Comparison of ENCODE assay signal across 14 cellular contexts in the genomic region with DNA sequence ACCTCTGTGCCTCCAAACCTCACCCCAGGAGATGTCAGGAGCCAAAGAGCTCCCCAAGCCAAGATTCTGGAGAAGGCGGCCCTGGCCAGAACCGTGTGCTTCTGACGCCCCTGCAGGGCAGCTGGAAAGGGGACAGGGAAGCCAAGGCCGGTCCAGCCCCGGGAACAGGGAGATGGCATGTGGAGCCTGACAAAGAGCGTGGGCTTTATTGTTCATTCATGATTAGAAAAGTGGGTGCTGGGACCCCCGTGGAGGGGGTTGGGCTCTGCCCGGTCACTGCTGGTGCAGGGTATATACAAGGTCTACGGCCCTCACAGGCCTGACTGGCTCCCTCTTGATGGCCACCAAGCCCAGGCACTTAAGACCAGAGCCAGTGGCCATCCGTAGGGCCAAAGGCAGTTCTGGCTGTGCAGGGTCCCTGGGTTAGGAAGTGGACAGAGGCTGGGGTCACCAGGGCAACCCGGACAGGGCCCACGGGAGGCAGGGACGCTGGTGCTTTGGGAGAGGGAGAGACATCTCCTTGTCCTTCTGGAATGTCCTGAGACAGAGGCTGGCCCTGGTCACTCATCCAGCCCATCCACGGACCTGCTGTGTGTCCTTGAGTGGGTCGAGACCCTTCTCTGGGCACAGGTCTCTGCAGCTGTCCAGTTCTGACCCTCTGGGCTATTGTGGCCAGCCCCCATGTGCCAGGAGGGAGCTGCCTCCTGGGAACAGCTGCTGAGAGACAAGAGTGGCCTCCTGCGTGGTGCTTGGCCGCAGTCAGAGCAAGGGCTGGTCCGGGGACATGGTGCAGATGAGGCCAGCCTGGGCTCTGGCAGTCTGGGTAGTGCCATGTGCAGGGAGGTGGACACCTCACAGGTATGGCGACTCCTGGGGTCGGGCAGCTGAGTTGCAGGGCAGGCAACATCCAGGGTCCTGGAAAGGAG. TPM values are rescaled to one million over a fixed set of nuclear protein-coding genes. Genes with fewer than 3 reads are reported as not detected.
DNase-seq lines count a peak whose midpoint lies in the region; ATAC-seq and TF ChIP-seq lines count a peak whose summit lies in the region.
"Had no signal": no experiment of that assay in that cellular context is flagged by ENCODE, and none has a peak within 500 bp of the region (broad histone marks: within the 10 kb centered on the region; RNA-seq: fewer than 3 reads in every experiment).

No MANE protein-coding gene starts in this region.

- CTCF ChIA-PET in HEK293T (lab: Yijun Ruan, JAX): no interaction called here

- no peaks in the 10 kb centered on the region for H3K9me3 Mint-ChIP-seq in HFFc6
- H3K9me3 Mint-ChIP-seq: CD4-positive, alpha-beta memory T cell; IgD-negative memory B cell had no signal

- TF ChIP-seq POLR2A in esophagus muscularis mucosa (IDR thresholded peaks at IDR 0.05; ENCODE audit: low read depth): no peak

- ATAC-seq in GM21390 (IDR thresholded peaks at IDR 0.05; ENCODE audit: unreplicated experiment): no peak

- H3K27me3 Mint-ChIP-seq in HFFc6 (ENCODE audit: insufficient read depth): no peaks in the 10 kb centered on the region; the same call in 1 of the 2 replicates
- H3K27me3 Mint-ChIP-seq: CD4-positive, alpha-beta memory T cell; IgD-negative memory B cell had no signal

- peak; percentile 7 for DNase-seq in BE2C
- no peak for DNase-seq in HL-60 (ENCODE audit: low read depth in 1 of 2, low spot score in 1 of 2)
- DNase-seq in esophagus muscularis mucosa (ENCODE audit: extremely low spot score): no peak
- DNase-seq in posterior cingulate gyrus: peak in 7 of 10 donors; percentile 1 to 75 (median 20)
- DNase-seq in HEK293T (ENCODE audit: extremely low spot score): no peak
- no peak for DNase-seq in HFFc6
- DNase-seq: effector CD4-positive, alpha-beta T cell; NCI-H1417; NCI-H446 treated with DMSO at 0.1 percent for 48 hours; occipital lobe had no signal

- WGBS in esophagus muscularis mucosa: 80% methylated on average over 11 of the region's 20 CpGs

- TF ChIP-seq EP300 in esophagus muscularis mucosa (IDR thresholded peaks at IDR 0.05): no peak

- H3K4me1 Mint-ChIP-seq in HFFc6 (ENCODE audit: low read depth): peaks cover 14% of the 10 kb centered on the region

- POLR2A ChIA-PET in HEK293T (lab: Yijun Ruan, JAX): no interaction called here

- H3K27ac Mint-ChIP-seq in HFFc6: no peak overlapping the region

- H3K27ac ChIP-seq in HL-60 (replicated peaks) (peak overlapping the region; percentile 88), esophagus muscularis mucosa (replicated peaks in 1 of 4) (peak overlapping the region; percentile 77 to 84 (median 82))

- peaks cover 21% of the 10 kb centered on the region for H3K4me1 ChIP-seq in BE2C
- peaks cover 21 to 49% (median 39%) of the 10 kb centered on the region in 4 donors for H3K4me1 ChIP-seq in esophagus muscularis mucosa

- H3K36me3 ChIP-seq in BE2C: peaks cover 17% of the 10 kb centered on the region
- H3K36me3 ChIP-seq in esophagus muscularis mucosa: peaks cover 13 to 59% (median 54%) of the 10 kb centered on the region in 4 donors

- H3K9me3 ChIP-seq in BE2C (no peaks in the 10 kb centered on the region), esophagus muscularis mucosa (no peaks in the 10 kb centered on the region)

- H3K4me3 ChIP-seq in BE2C (ENCODE audit: low read depth, low read length) (no peak overlapping the region), HL-60 (replicated peaks; ENCODE audit: insufficient read depth, low read length) (no peak overlapping the region), esophagus muscularis mucosa (no peak overlapping the region)
- H3K4me3 ChIP-seq: lung had no signal

- no peaks in the 10 kb centered on the region for H3K27me3 ChIP-seq in BE2C
- no peaks in the 10 kb centered on the region for H3K27me3 ChIP-seq in HL-60 (ENCODE audit: insufficient read depth, poor library complexity, severe bottlenecking)
- no peaks in the 10 kb centered on the region for H3K27me3 ChIP-seq in esophagus muscularis mucosa

- intact Hi-C loops in esophagus muscularis mucosa (cut with DNase I) (no loop called here), posterior cingulate gyrus (cut with DNase I) (no loop called here)

- H3K36me3 Mint-ChIP-seq in HFFc6 (ENCODE audit: low read depth): no peaks in the 10 kb centered on the region

- TF ChIP-seq CTCF in BE2C (IDR thresholded peaks at IDR 0.05; ENCODE audit: low read depth, low read length) (no peak), HL-60 (IDR thresholded peaks at IDR 0.05; ENCODE audit: insufficient read depth, low read length) (no peak), esophagus muscularis mucosa (IDR thresholded peaks at IDR 0.05) (no peak), HFFc6 (IDR thresholded peaks at IDR 0.05) (no peak)

- no peak overlapping the region for H3K4me3 Mint-ChIP-seq in HFFc6
- H3K4me3 Mint-ChIP-seq: CD4-positive, alpha-beta memory T cell; IgD-negative memory B cell had no signal

TF ChIP-seq in HEK293T, 16 proteins besides CTCF, POLR2A, EP300 and RAD21:
- TF ChIP-seq SUZ12 (IDR thresholded peaks at IDR 0.05): no peak
- no peak for TF ChIP-seq ZNF384 (IDR thresholded peaks at IDR 0.05)
- no peak for TF ChIP-seq FOXK2 (IDR thresholded peaks at IDR 0.05)
- TF ChIP-seq ARNT (IDR thresholded peaks at IDR 0.05): no peak
- no peak for TF ChIP-seq HDGF (IDR thresholded peaks at IDR 0.05; ENCODE audit: borderline replicate concordance)
- no peak for TF ChIP-seq CTBP1 (IDR thresholded peaks at IDR 0.05; ENCODE audit: borderline replicate concordance)
- TF ChIP-seq, protein P1, sequence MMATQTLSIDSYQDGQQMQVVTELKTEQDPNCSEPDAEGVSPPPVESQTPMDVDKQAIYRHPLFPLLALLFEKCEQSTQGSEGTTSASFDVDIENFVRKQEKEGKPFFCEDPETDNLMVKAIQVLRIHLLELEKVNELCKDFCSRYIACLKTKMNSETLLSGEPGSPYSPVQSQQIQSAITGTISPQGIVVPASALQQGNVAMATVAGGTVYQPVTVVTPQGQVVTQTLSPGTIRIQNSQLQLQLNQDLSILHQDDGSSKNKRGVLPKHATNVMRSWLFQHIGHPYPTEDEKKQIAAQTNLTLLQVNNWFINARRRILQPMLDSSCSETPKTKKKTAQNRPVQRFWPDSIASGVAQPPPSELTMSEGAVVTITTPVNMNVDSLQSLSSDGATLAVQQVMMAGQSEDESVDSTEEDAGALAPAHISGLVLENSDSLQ (IDR thresholded peaks at IDR 0.05): no peak
- TF ChIP-seq BHLHE40 (IDR thresholded peaks at IDR 0.05; ENCODE audit: borderline replicate concordance): no peak
- TF ChIP-seq SP1 (IDR thresholded peaks at IDR 0.05): no peak
- no peak for TF ChIP-seq ELF4 (IDR thresholded peaks at IDR 0.05)
- no peak for TF ChIP-seq L3MBTL2 (conservative IDR thresholded peaks at IDR 0.05)
- no peak for TF ChIP-seq FOXM1 (IDR thresholded peaks at IDR 0.05; ENCODE audit: borderline replicate concordance)
- no peak for TF ChIP-seq FOXA1 (IDR thresholded peaks at IDR 0.05)
- no peak for TF ChIP-seq LEF1 (IDR thresholded peaks at IDR 0.05; ENCODE audit: borderline replicate concordance)
- TF ChIP-seq TARDBP (IDR thresholded peaks at IDR 0.05): no peak
- no peak for TF ChIP-seq NFRKB (IDR thresholded peaks at IDR 0.05)

RNA-seq across cellular contexts. Expression of a gene that starts 12.5 kb away (rescaled TPM):
- polyA plus RNA-seq in BE2C (2012; ENCODE audit: insufficient read depth, insufficient read length, low read depth): 104 TPM
- 10 to 100 TPM; 69.3 to 90.6 (median 72.7) TPM for total RNA-seq in esophagus muscularis mucosa
- 10 to 100 TPM; 23.2 to 28.0 (median 25.6) TPM for total RNA-seq in HFFc6 (2021; fragmentation: NEBNext Ultra II Directional; extraction: Animal tissue kit (Norgen Biotek cat#: 25700))

RNA-seq across cellular contexts. Expression of a gene that starts 25.6 kb away (rescaled TPM):
- 90.7 TPM for polyA plus RNA-seq in BE2C (2012; ENCODE audit: insufficient read depth, insufficient read length, low read depth)
- 10 to 100 TPM; 54.0 to 83.6 (median 78.1) TPM for total RNA-seq in esophagus muscularis mucosa
- total RNA-seq in HFFc6 (2021; fragmentation: NEBNext Ultra II Directional; extraction: Animal tissue kit (Norgen Biotek cat#: 25700)): 10 to 100 TPM; 35.3 to 40.6 (median 37.9) TPM

Comparison
In these comparisons a context has a peak if more than half of its experiments do, and no peak if none do; other contexts are left out.
1. DNase-seq: peak in BE2C (single experiment) and posterior cingulate gyrus (7 of 10); none in HL-60 (0 of 2), esophagus muscularis mucosa (single experiment), HEK293T (single experiment) and HFFc6 (single experiment).